Comparison of ENCODE assay signal across 9 cellular contexts in genomic region chr13:42478531-42479156, GRCh38.
DNase-seq lines count a peak whose midpoint lies in the region; ATAC-seq and TF ChIP-seq lines count a peak whose summit lies in the region.
"Had no signal": no experiment of that assay in that cellular context is flagged by ENCODE, and none has a peak within 500 bp of the region (broad histone marks: within the 10 kb centered on the region; RNA-seq: fewer than 3 reads in every experiment).

No MANE protein-coding gene starts in this region.

- peak in 1 of 2 experiments; percentile 28 for DNase-seq in Caco-2
- DNase-seq in HFFc6 = peak; percentile 28
- no peak for DNase-seq in WERI-Rb-1
- DNase-seq in kidney epithelial cell (ENCODE audit: low read depth) = no peak
- DNase-seq in HK-2 (ENCODE audit: unreplicated experiment) = no peak
- DNase-seq: caudate nucleus had no signal

- no peak overlapping the region for H3K4me3 Mint-ChIP-seq in Caco-2 (ENCODE audit: unreplicated experiment)
- H3K4me3 Mint-ChIP-seq in HFFc6 = no peak overlapping the region

- H3K4me3 ChIP-seq in Caco-2 (ENCODE audit: low read depth, low read length) (no peak overlapping the region), WERI-Rb-1 (ENCODE audit: low read depth, low read length) (no peak overlapping the region), kidney epithelial cell (ENCODE audit: low read depth, low read length) (no peak overlapping the region)

- H3K9me3 Mint-ChIP-seq in Caco-2 (ENCODE audit: unreplicated experiment) (no peaks in the 10 kb centered on the region), HFFc6 (no peaks in the 10 kb centered on the region)

- CTCF ChIA-PET in Caco-2 (lab: Charles Lee) = interaction anchor here (0.7 to 1.5 kb wide), 4 partner anchors 13 to 207 kb away, joined by 3 to 56 read pairs (median 4); partner anchors contain the start of gene AKAP11

- H3K4me1 Mint-ChIP-seq in Caco-2 (ENCODE audit: low read depth, unreplicated experiment) (no peaks in the 10 kb centered on the region), HFFc6 (ENCODE audit: low read depth) (no peaks in the 10 kb centered on the region)

- no peak overlapping the region for H3K27ac Mint-ChIP-seq in Caco-2 (ENCODE audit: unreplicated experiment)
- no peak overlapping the region for H3K27ac Mint-ChIP-seq in HFFc6

- H3K36me3 ChIP-seq in Caco-2 (ENCODE audit: control insufficient read depth, insufficient read depth, low read length) (no peaks in the 10 kb centered on the region), WERI-Rb-1 (no peaks in the 10 kb centered on the region), kidney epithelial cell (ENCODE audit: control insufficient read depth, insufficient read depth, low read length) (no peaks in the 10 kb centered on the region)

- H3K36me3 Mint-ChIP-seq in Caco-2 (ENCODE audit: insufficient read depth, unreplicated experiment) (no peaks in the 10 kb centered on the region), HFFc6 (ENCODE audit: low read depth) (no peaks in the 10 kb centered on the region)

- intact Hi-C loops in Caco-2 (cut with micrococcal nuclease; ENCODE audit: unreplicated experiment) = loop anchor here (1.0 kb wide), 1 partner anchor 144 kb away; no protein-coding TSS in a partner anchor

- no peak overlapping the region for H3K27ac ChIP-seq in WERI-Rb-1

- no peaks in the 10 kb centered on the region for H3K9me3 ChIP-seq in Caco-2
- no peaks in the 10 kb centered on the region for H3K9me3 ChIP-seq in WERI-Rb-1 (ENCODE audit: severe bottlenecking)

- H3K4me1 ChIP-seq in Caco-2 = no peaks in the 10 kb centered on the region

- peak; percentile 38 to 60 for TF ChIP-seq CTCF in Caco-2 (IDR thresholded peaks at IDR 0.05; ENCODE audit: insufficient read depth in 1 of 2, low read depth in 1 of 2, low read length in 1 of 2, severe bottlenecking in 1 of 2, unreplicated experiment in 1 of 2)
- peak; percentile 58; the same call in 1 of the 2 replicates for TF ChIP-seq CTCF in HFFc6 (IDR thresholded peaks at IDR 0.05)
- peak; percentile 40; the same call in 1 of the 2 replicates for TF ChIP-seq CTCF in WERI-Rb-1 (IDR thresholded peaks at IDR 0.05; ENCODE audit: low read depth, low read length)
- TF ChIP-seq CTCF in kidney epithelial cell (IDR thresholded peaks at IDR 0.05; ENCODE audit: insufficient read depth, low read length, poor library complexity, severe bottlenecking) = peak; percentile 30

- POLR2A ChIA-PET in Caco-2 (lab: Charles Lee) = interaction anchor here (0.6 kb wide), 1 partner anchor 206 kb away, joined by 3 read pairs; no protein-coding TSS in a partner anchor

- BruUV-seq in Caco-2 (replicated peaks; lab: Mats Ljungman, UMichigan) = no TSS peak

- H3K27me3 Mint-ChIP-seq in Caco-2 (ENCODE audit: insufficient read depth, unreplicated experiment) (no peaks in the 10 kb centered on the region), HFFc6 (ENCODE audit: insufficient read depth) (peaks cover 10% of the 10 kb centered on the region)

- no peak for ATAC-seq in GM21367 (IDR thresholded peaks at IDR 0.05; ENCODE audit: unreplicated experiment)
- no peak for ATAC-seq in HG03342 (IDR thresholded peaks at IDR 0.05; ENCODE audit: unreplicated experiment)
- no peak for ATAC-seq in HG03159 (IDR thresholded peaks at IDR 0.05; ENCODE audit: unreplicated experiment)

- no peaks in the 10 kb centered on the region for H3K27me3 ChIP-seq in Caco-2 (replicated peaks; ENCODE audit: control insufficient read depth, insufficient read depth, low read length)
- no peaks in the 10 kb centered on the region for H3K27me3 ChIP-seq in WERI-Rb-1 (ENCODE audit: insufficient read depth, low read depth, severe bottlenecking)
- no peaks in the 10 kb centered on the region for H3K27me3 ChIP-seq in kidney epithelial cell (ENCODE audit: control insufficient read depth, insufficient read depth, low read length)
